In genomic region chr17:29341726-29342125, GRCh38 we compare ENCODE assay signal across 20 cellular contexts. TPM values are rescaled to one million over a fixed set of nuclear protein-coding genes. Genes with fewer than 3 reads are reported as not detected.
DNase-seq lines count a peak whose midpoint lies in the region; ATAC-seq, FAIRE-seq and TF ChIP-seq lines count a peak whose summit lies in the region.
"Had no signal": no experiment of that assay in that cellular context is flagged by ENCODE, and none has a peak within 500 bp of the region (broad histone marks: within the 10 kb centered on the region; RNA-seq: fewer than 3 reads in every experiment).

No MANE protein-coding gene starts in this region.

- H3K4me3 Mint-ChIP-seq in type B pancreatic cell, result no peak overlapping the region
- H3K4me3 Mint-ChIP-seq: WTC11 had no signal

- no peak overlapping the region for H3K27ac ChIP-seq in HepG2 (ENCODE audit: extremely low read length, insufficient read depth, low read length)
- no peak overlapping the region for H3K27ac ChIP-seq in right lobe of liver
- H3K27ac ChIP-seq: parathyroid adenoma, tibial nerve had no signal

- no peaks in the 10 kb centered on the region for H3K36me3 Mint-ChIP-seq in type B pancreatic cell
- H3K36me3 Mint-ChIP-seq: WTC11 had no signal

- H3K36me3 ChIP-seq in HepG2 (replicated peaks in 1 of 2; ENCODE audit: control insufficient read depth in 1 of 2, insufficient read depth in 2 of 2, low read length in 2 of 2), result no peaks in the 10 kb centered on the region
- H3K36me3 ChIP-seq in right lobe of liver, result no peaks in the 10 kb centered on the region
- H3K36me3 ChIP-seq: tibial nerve had no signal

- H3K27me3 ChIP-seq in HepG2 (ENCODE audit: control insufficient read depth in 1 of 2, insufficient read depth in 2 of 2, low read length in 2 of 2), result no peaks in the 10 kb centered on the region; a peak in 1 of 5 replicates
- H3K27me3 ChIP-seq in right lobe of liver, result no peaks in the 10 kb centered on the region

- DNase-seq in HepG2 (ENCODE audit: low spot score), result no peak
- no peak for DNase-seq in right lobe of liver
- peak; percentile 37 for DNase-seq in NOMO-1 treated with dmso at 0.1 percent for 144 hours (lab: John Stamatoyannopoulos, UW; ENCODE audit: unreplicated experiment)
- DNase-seq in fibroblast of gingiva (ENCODE audit: low read depth), result peak; percentile 11
- no peak for DNase-seq in activated CD4-positive, CD25-positive, alpha-beta regulatory T cell treated with anti-CD3 and anti-CD28 coated beads, Interleukin-2, amount 50 U/mL, for 72 hours
- DNase-seq in stimulated activated naive CD8-positive, alpha-beta T cell treated with anti-CD3 and anti-CD28 coated beads, Interleukin-15, Interleukin-2, amounts not matched to agents 100 U/mL and 50 U/mL, for 24 hours, result no peak
- DNase-seq in type B pancreatic cell (ENCODE audit: extremely low spot score, unreplicated experiment), result no peak
- no peak for DNase-seq in NCI-H748 treated with DMSO at 0.1 percent for 48 hours (lab: John Stamatoyannopoulos, UW)
- DNase-seq: caudate nucleus; COR-L47; effector CD4-positive, alpha-beta T cell; H7; left ventricle myocardium superior; NCI-H2107; NCI-H69 had no signal

- no peaks in the 10 kb centered on the region for H3K9me3 ChIP-seq in HepG2 (ENCODE audit: low read length)
- no peaks in the 10 kb centered on the region for H3K9me3 ChIP-seq in right lobe of liver
- H3K9me3 ChIP-seq: tibial nerve had no signal

- ATAC-seq in HepG2, result no peak
- no peak for ATAC-seq in right lobe of liver
- no peak for ATAC-seq in stimulated activated naive CD8-positive, alpha-beta T cell treated with anti-CD3 and anti-CD28 coated beads, Interleukin-15, Interleukin-2, amounts not matched to agents 100 U/mL and 50 U/mL, for 24 hours
- ATAC-seq: left ventricle myocardium superior, WTC11 had no signal

- no peak for TF ChIP-seq RAD21 in HepG2 (CRISPR knock-in tag; IDR thresholded peaks at IDR 0.05)

- TF ChIP-seq CTCF in HepG2 (CRISPR knock-in tag; IDR thresholded peaks at IDR 0.05) (no peak), right lobe of liver (IDR thresholded peaks at IDR 0.05) (no peak), type B pancreatic cell (conservative IDR thresholded peaks at IDR 0.05) (no peak)

- no peak overlapping the region for H2AFZ ChIP-seq in HepG2 (ENCODE audit: low read length)
- H2AFZ ChIP-seq: parathyroid adenoma had no signal

- no peak for FAIRE-seq in HepG2 (lab: Jason Lieb, UNC)
- FAIRE-seq: frontal cortex, G401.6 had no signal

- H3K27ac Mint-ChIP-seq in type B pancreatic cell, result no peak overlapping the region
- H3K27ac Mint-ChIP-seq: WTC11 had no signal

- H3K27me3 Mint-ChIP-seq in type B pancreatic cell, result peaks cover 7% of the 10 kb centered on the region

- H3K79me2 ChIP-seq in HepG2 (ENCODE audit: insufficient read depth, low read length), result no peaks in the 10 kb centered on the region
- H3K79me2 ChIP-seq: parathyroid adenoma had no signal

- CTCF ChIA-PET in HepG2 (lab: Yijun Ruan, JAX; ENCODE audit: low intra/inter-chr PET ratio, low total read pairs), result no interaction called here

- no TSS peak for BruUV-seq in HepG2 (replicated peaks; lab: Mats Ljungman, UMichigan)

- no peaks in the 10 kb centered on the region for H4K20me1 ChIP-seq in HepG2 (ENCODE audit: insufficient read depth, low read length)

- H3K4me3 ChIP-seq in HepG2 (replicated peaks in 1 of 3; ENCODE audit: insufficient read depth in 1 of 3, low read depth in 2 of 3, low read length in 3 of 3), result no peak overlapping the region
- no peak overlapping the region for H3K4me3 ChIP-seq in right lobe of liver
- H3K4me3 ChIP-seq: tibial nerve had no signal

- no peaks in the 10 kb centered on the region for H3K9me3 Mint-ChIP-seq in type B pancreatic cell
- H3K9me3 Mint-ChIP-seq: WTC11 had no signal

- H3K9ac ChIP-seq in HepG2 (ENCODE audit: insufficient read depth, low read depth, low read length), result no peak overlapping the region
- H3K9ac ChIP-seq: parathyroid adenoma had no signal

- POLR2A ChIA-PET in HepG2 (lab: Yijun Ruan, JAX), result no interaction called here

- TF ChIP-seq POLR2A in HepG2 (IDR thresholded peaks at IDR 0.05; ENCODE audit: insufficient read depth in 1 of 2, low read depth in 2 of 2, low read length in 2 of 2) (no peak), right lobe of liver (IDR thresholded peaks at IDR 0.05) (no peak)

- intact Hi-C loops in HepG2 (cut with micrococcal nuclease; ENCODE audit: unreplicated experiment) (no loop called here), right lobe of liver (cut with DNase I) (no loop called here)

- H3K4me2 ChIP-seq in HepG2 (ENCODE audit: low read depth, low read length), result no peak overlapping the region

- no peaks in the 10 kb centered on the region for H3K4me1 ChIP-seq in HepG2 (ENCODE audit: insufficient read depth, low read length)
- H3K4me1 ChIP-seq in right lobe of liver, result no peaks in the 10 kb centered on the region
- H3K4me1 ChIP-seq: tibial nerve had no signal

- in situ Hi-C loops in HepG2 (cut with HindIII; ENCODE audit: extremely low pct_ligation_motif_present, low pct_unique_long_range_greater_than_20kb), result no loop called here

- H3K4me1 Mint-ChIP-seq in type B pancreatic cell (ENCODE audit: unreplicated experiment), result no peaks in the 10 kb centered on the region
- H3K4me1 Mint-ChIP-seq: WTC11 had no signal

- TF ChIP-seq EP300 in HepG2 (IDR thresholded peaks at IDR 0.05; ENCODE audit: low read depth in 2 of 2, low read length in 2 of 2) (no peak), HepG2 (CRISPR knock-in tag; IDR thresholded peaks at IDR 0.05; ENCODE audit: borderline replicate concordance) (no peak)

- 44% methylated on average over 2 of the region's 2 CpGs for WGBS in HepG2 (ENCODE audit: low lambda C conversion rate)
- 73% methylated on average over 2 of the region's 2 CpGs for WGBS in right lobe of liver (ENCODE audit: insufficient coverage, low coverage, low lambda C conversion rate, missing lambda C conversion rate)

RNA-seq across cellular contexts. Expression of gene NUFIP2, which starts 47.8 kb away (rescaled TPM):
- 30.8 and 51.1 TPM in 2 replicates for total RNA-seq in HepG2 (2016; rRNA removed; fragmentation: Illumina TruSeq; extraction: Trizol)
- 3.3 and 4.4 TPM in 2 replicates for total RNA-seq in HepG2 (2016; cell fraction: cytosol; rRNA removed; fragmentation: Illumina TruSeq; extraction: Trizol; ENCODE audit: low read depth)
- 33.9 and 51.5 TPM in 2 replicates for total RNA-seq in HepG2 (2016; cell fraction: insoluble cytoplasmic fraction; rRNA removed; fragmentation: Illumina TruSeq; extraction: Trizol)
- 12.2 and 14.5 TPM in 2 replicates for total RNA-seq in HepG2 (2016; cell fraction: membrane; rRNA removed; fragmentation: Illumina TruSeq; extraction: Trizol)
- total RNA-seq in HepG2 (2016; cell fraction: nucleus; rRNA removed; fragmentation: Illumina TruSeq; extraction: Trizol), result 29.2 and 31.4 TPM in 2 replicates
- 7.2 and 10.3 TPM in 2 replicates for polyA plus RNA-seq in HepG2 (2011; rRNA removed)
- polyA plus RNA-seq in HepG2 (2011; cell fraction: cytosol; rRNA removed), result 4.2 and 7.1 TPM in 2 replicates
- polyA plus RNA-seq in HepG2 (2011; cell fraction: nucleus; rRNA removed), result 26.3 and 51.8 TPM in 2 replicates
- 13.6 and 17.8 TPM in 2 replicates for polyA plus RNA-seq in HepG2 (2012)
- 0.59 and 0.75 TPM in 2 replicates for polyA plus RNA-seq in HepG2 (2016; cell fraction: cytosol; fragmentation: Illumina TruSeq; extraction: Trizol; ENCODE audit: low read depth)
- polyA plus RNA-seq in HepG2 (2016; cell fraction: insoluble cytoplasmic fraction; fragmentation: Illumina TruSeq; extraction: Trizol; ENCODE audit: low read depth), result 27.2 and 28.3 TPM in 2 replicates
- polyA plus RNA-seq in HepG2 (2016; cell fraction: membrane; fragmentation: Illumina TruSeq; extraction: Trizol; ENCODE audit: low read depth), result 3.1 TPM in 2 replicates
- 32.0 and 35.0 TPM in 2 replicates for polyA plus RNA-seq in HepG2 (2016; cell fraction: nucleus; fragmentation: Illumina TruSeq; extraction: Trizol; ENCODE audit: insufficient read depth, low read depth)
- 16.2 and 48.5 TPM in 2 replicates for polyA minus RNA-seq in HepG2 (2011; rRNA and poly(A)+ RNA removed; ENCODE audit: low replicate concordance)
- polyA minus RNA-seq in HepG2 (2011; cell fraction: cytosol; rRNA and poly(A)+ RNA removed), result 18.9 and 19.5 TPM in 2 replicates
- 25.1 and 29.7 TPM in 2 replicates for polyA minus RNA-seq in HepG2 (2011; cell fraction: nucleus; rRNA and poly(A)+ RNA removed)
- 10 to 100 TPM; 16.1 to 31.2 (median 22.5) TPM for total RNA-seq in right lobe of liver
- total RNA-seq in type B pancreatic cell (ENCODE audit: low replicate concordance), result 56.0 and 63.6 TPM in 2 replicates

RNA-seq across cellular contexts. Expression of gene TAOK1, which starts 48.4 kb away (rescaled TPM):
- total RNA-seq in HepG2 (2016; rRNA removed; fragmentation: Illumina TruSeq; extraction: Trizol), result 23.0 and 36.2 TPM in 2 replicates
- total RNA-seq in HepG2 (2016; cell fraction: cytosol; rRNA removed; fragmentation: Illumina TruSeq; extraction: Trizol; ENCODE audit: low read depth), result 7.0 and 9.1 TPM in 2 replicates
- 23.9 and 35.6 TPM in 2 replicates for total RNA-seq in HepG2 (2016; cell fraction: insoluble cytoplasmic fraction; rRNA removed; fragmentation: Illumina TruSeq; extraction: Trizol)
- 9.0 and 11.2 TPM in 2 replicates for total RNA-seq in HepG2 (2016; cell fraction: membrane; rRNA removed; fragmentation: Illumina TruSeq; extraction: Trizol)
- 29.2 and 33.5 TPM in 2 replicates for total RNA-seq in HepG2 (2016; cell fraction: nucleus; rRNA removed; fragmentation: Illumina TruSeq; extraction: Trizol)
- 10.3 and 14.1 TPM in 2 replicates for polyA plus RNA-seq in HepG2 (2011; rRNA removed)
- polyA plus RNA-seq in HepG2 (2011; cell fraction: cytosol; rRNA removed), result 4.6 and 8.1 TPM in 2 replicates
- 8.2 and 11.5 TPM in 2 replicates for polyA plus RNA-seq in HepG2 (2011; cell fraction: nucleus; rRNA removed)
- polyA plus RNA-seq in HepG2 (2012), result 12.5 and 13.0 TPM in 2 replicates
- polyA plus RNA-seq in HepG2 (2016; cell fraction: cytosol; fragmentation: Illumina TruSeq; extraction: Trizol; ENCODE audit: low read depth), result 0.34 and 0.37 TPM in 2 replicates
- 15.4 and 16.5 TPM in 2 replicates for polyA plus RNA-seq in HepG2 (2016; cell fraction: insoluble cytoplasmic fraction; fragmentation: Illumina TruSeq; extraction: Trizol; ENCODE audit: low read depth)
- polyA plus RNA-seq in HepG2 (2016; cell fraction: membrane; fragmentation: Illumina TruSeq; extraction: Trizol; ENCODE audit: low read depth), result 1.4 and 1.8 TPM in 2 replicates
- polyA plus RNA-seq in HepG2 (2016; cell fraction: nucleus; fragmentation: Illumina TruSeq; extraction: Trizol; ENCODE audit: insufficient read depth, low read depth), result 17.1 and 17.4 TPM in 2 replicates
- polyA minus RNA-seq in HepG2 (2011; rRNA and poly(A)+ RNA removed; ENCODE audit: low replicate concordance), result 18.5 and 31.2 TPM in 2 replicates
- 29.5 and 45.7 TPM in 2 replicates for polyA minus RNA-seq in HepG2 (2011; cell fraction: cytosol; rRNA and poly(A)+ RNA removed)
- polyA minus RNA-seq in HepG2 (2011; cell fraction: nucleus; rRNA and poly(A)+ RNA removed), result 48.7 and 64.9 TPM in 2 replicates
- 10 to 100 TPM; 17.1 to 37.1 (median 21.1) TPM for total RNA-seq in right lobe of liver
- 55.3 and 63.5 TPM in 2 replicates for total RNA-seq in type B pancreatic cell (ENCODE audit: low replicate concordance)

Comparison
In these comparisons a context has a peak if more than half of its experiments do, and no peak if none do; other contexts are left out.
1. DNase-seq: peak in NOMO-1 treated with dmso at 0.1 percent for 144 hours (single experiment) and fibroblast of gingiva (single experiment); none in HepG2 (single experiment), right lobe of liver (0 of 3), activated CD4-positive, CD25-positive, alpha-beta regulatory T cell treated with anti-CD3 and anti-CD28 coated beads, Interleukin-2, amount 50 U/mL, for 72 hours (single experiment), stimulated activated naive CD8-positive, alpha-beta T cell treated with anti-CD3 and anti-CD28 coated beads, Interleukin-15, Interleukin-2, amounts not matched to agents 100 U/mL and 50 U/mL, for 24 hours (single experiment), type B pancreatic cell (single experiment) and NCI-H748 treated with DMSO at 0.1 percent for 48 hours (single experiment).